ENCODE assay signal across 20 cellular contexts in the genomic region with DNA sequence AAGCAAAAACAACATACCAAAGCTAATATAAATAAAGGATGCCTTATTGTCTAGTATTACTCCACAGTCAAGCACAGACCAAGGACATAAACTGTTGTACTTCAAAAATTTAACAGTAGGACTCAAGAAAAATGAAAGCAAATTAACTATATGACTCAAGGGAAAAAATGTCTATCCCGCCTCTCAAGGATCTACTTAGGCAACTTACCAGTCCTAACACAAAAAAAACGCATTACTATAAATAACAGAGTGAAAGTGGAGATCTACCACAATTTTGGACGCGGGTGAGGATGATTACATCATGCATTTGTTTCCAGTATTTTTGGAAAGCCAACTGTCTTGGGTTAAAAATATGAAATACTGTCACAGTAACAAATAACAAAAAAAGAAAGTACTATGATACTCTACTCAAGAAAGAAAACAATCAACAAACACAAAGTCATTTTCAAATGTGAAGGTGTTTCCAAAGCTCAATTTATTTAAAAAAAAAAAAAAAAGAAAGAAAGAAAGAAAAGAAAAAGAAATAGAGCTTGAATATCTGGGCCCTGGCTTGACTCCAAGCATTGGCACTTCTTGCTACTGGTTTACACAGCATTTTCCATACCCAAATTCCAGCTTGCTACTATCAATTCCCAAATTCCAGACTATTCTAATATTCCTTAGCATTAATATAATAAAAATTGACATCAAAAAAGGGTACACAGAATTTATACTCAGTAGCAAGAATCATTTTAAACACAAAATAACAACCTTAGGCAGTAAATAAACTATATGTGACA.
DNase-seq lines count a peak whose midpoint lies in the region; ATAC-seq and TF ChIP-seq lines count a peak whose summit lies in the region.
"Had no signal": no experiment of that assay in that cellular context is flagged by ENCODE, and none has a peak within 500 bp of the region (broad histone marks: within the 10 kb centered on the region; RNA-seq: fewer than 3 reads in every experiment).

No MANE protein-coding gene starts in this region.

- WGBS in right cardiac atrium = 42% methylated on average over 4 of the region's 4 CpGs

- ATAC-seq in right cardiac atrium = no peak
- no peak for ATAC-seq in left ventricle myocardium superior
- ATAC-seq in GM18870 (IDR thresholded peaks at IDR 0.05; ENCODE audit: unreplicated experiment) = no peak
- no peak for ATAC-seq in GM21423 (IDR thresholded peaks at IDR 0.05; ENCODE audit: unreplicated experiment)
- ATAC-seq: A549; activated CD4-positive, alpha-beta T cell treated with anti-CD3 and anti-CD28 coated beads for 36 hours; GM23338; naive thymus-derived CD4-positive, alpha-beta T cell had no signal

- no peaks in the 10 kb centered on the region for H3K27me3 ChIP-seq in right cardiac atrium (ENCODE audit: control insufficient read depth, insufficient read depth)

- H3K4me1 ChIP-seq in right cardiac atrium (ENCODE audit: control insufficient read depth, insufficient read depth, low read length) = peaks cover 1% of the 10 kb centered on the region
- H3K4me1 ChIP-seq: A549 had no signal

- peak in 2 of 3 donors; percentile 24 to 45 for DNase-seq in right cardiac atrium
- no peak for DNase-seq in left ventricle myocardium superior
- DNase-seq in fibroblast of pulmonary artery (ENCODE audit: low read depth) = peak; percentile 73
- DNase-seq in superior temporal gyrus (ENCODE audit: extremely low spot score) = peak; percentile 64
- no peak for DNase-seq in NCI-H526 treated with DMSO at 0.1 percent for 48 hours (lab: John Stamatoyannopoulos, UW)
- DNase-seq: activated CD4-positive, alpha-beta T cell treated with anti-CD3 and anti-CD28 coated beads for 36 hours; activated naive CD4-positive, alpha-beta T cell treated with anti-CD3 and anti-CD28 coated beads, Interleukin-2, amount 50 U/mL, for 16 hours; activated T-cell treated with anti-CD3 and anti-CD28 coated beads for 4 hours; Calu3; naive thymus-derived CD4-positive, alpha-beta T cell; NCI-H1092; NCI-H2227 treated with DMSO at 0.1 percent for 48 hours; RPMI8226; stimulated activated naive CD4-positive, alpha-beta T cell treated with Interleukin-2 at 50 U/mL for 16 hours had no signal

- H3K27ac ChIP-seq in right cardiac atrium (ENCODE audit: low read length) = no peak overlapping the region
- H3K27ac ChIP-seq: A549, epithelial cell of prostate had no signal

- H3K9me3 ChIP-seq in right cardiac atrium (ENCODE audit: control insufficient read depth, low read length) = no peaks in the 10 kb centered on the region

- intact Hi-C loops in right cardiac atrium (cut with DNase I) = no loop called here
- intact Hi-C loops in left ventricle myocardium superior (cut with micrococcal nuclease) = no loop called here

- H3K4me3 ChIP-seq in right cardiac atrium (ENCODE audit: low read length) (no peak overlapping the region), WI38 (ENCODE audit: low read depth, low read length) (0 out of 2 replicates have a peak overlapping the region, but pooled peaks have one; percentile 10), fibroblast of pulmonary artery (replicated peaks; ENCODE audit: low read depth, low read length) (no peak overlapping the region)
- H3K4me3 ChIP-seq: A549, GM23338 had no signal

- TF ChIP-seq CTCF in WI38 (IDR thresholded peaks at IDR 0.05; ENCODE audit: low read depth, low read length) (no peak), fibroblast of pulmonary artery (IDR thresholded peaks at IDR 0.05; ENCODE audit: low read length, missing control alignments) (no peak)

Comparison
In these comparisons a context has a peak if more than half of its experiments do, and no peak if none do; other contexts are left out.
1. DNase-seq: peak in right cardiac atrium (2 of 3), fibroblast of pulmonary artery (single experiment) and superior temporal gyrus (single experiment); none in left ventricle myocardium superior (single experiment) and NCI-H526 treated with DMSO at 0.1 percent for 48 hours (single experiment).